ENCODE assay signal across 9 cellular contexts in genomic region chr2:10434885-10435419, GRCh38. TPM values are rescaled to one million over a fixed set of nuclear protein-coding genes. Genes with fewer than 3 reads are reported as not detected.
DNase-seq lines count a peak whose midpoint lies in the region; ATAC-seq, FAIRE-seq and TF ChIP-seq lines count a peak whose summit lies in the region.
"Had no signal": no experiment of that assay in that cellular context is flagged by ENCODE, and none has a peak within 500 bp of the region (broad histone marks: within the 10 kb centered on the region; RNA-seq: fewer than 3 reads in every experiment).

No MANE protein-coding gene starts in this region.

- H3K4me1 Mint-ChIP-seq in T-cell: peaks cover 11 to 18% (median 14%) of the 10 kb centered on the region in 3 donors
- H3K4me1 Mint-ChIP-seq in activated naive CD8-positive, alpha-beta T cell treated with anti-CD3 and anti-CD28 coated beads, Interleukin-2, amount 50 U/mL, for 24 hours: peaks cover 13% of the 10 kb centered on the region

- H2AFZ ChIP-seq in HCT116 (ENCODE audit: low read depth, low read length, poor library complexity, severe bottlenecking): no peak overlapping the region

- RAD21 ChIA-PET in HCT116 (lab: Charles Lee; ENCODE audit: low non-redundant PET in 1 of 2, low total read pairs in 2 of 2, uncharacterized antibody in 2 of 2, unreplicated experiment in 2 of 2): interaction anchor here (0.6 to 1.9 kb wide), 19 partner anchors 26 to 386 kb away, joined by 3 to 18 read pairs (median 5); no protein-coding TSS in a partner anchor

- H3K27ac ChIP-seq in HCT116 (ENCODE audit: low read depth, low read length) (no peak overlapping the region), small intestine (ENCODE audit: low read depth in 1 of 2, low read length in 1 of 2) (no peak overlapping the region)
- H3K27ac ChIP-seq: epithelial cell of prostate had no signal

- peak; percentile 92 to 96 (median 95) for TF ChIP-seq CTCF in HCT116 (IDR thresholded peaks at IDR 0.05 in 2 of 3, conservative IDR thresholded peaks at IDR 0.05 in 1 of 3; ENCODE audit: borderline replicate concordance in 1 of 3, insufficient read depth in 1 of 3, low read depth in 2 of 3, low read length in 2 of 3)

- no TSS peak for BruUV-seq in HCT116 (replicated peaks; lab: Mats Ljungman, UMichigan)

- DNase-seq in EH (ENCODE audit: low read depth) (peak; percentile 75), HCT116 (ENCODE audit: low read depth, low spot score) (peak; percentile 43), NCI-H1105 (lab: John Stamatoyannopoulos, UW) (peak; percentile 60), T-cell (peak in 33 of 34 experiments; percentile 23 to 77 (median 58)), left ventricle myocardium superior (peak; percentile 85), small intestine (peak; percentile 76), cortex of kidney (lab: John Stamatoyannopoulos, UW) (no peak)
- DNase-seq in activated naive CD8-positive, alpha-beta T cell treated with anti-CD3 and anti-CD28 coated beads, Interleukin-2, amount 50 U/mL, for 24 hours: peak; percentile 83

- H4K20me1 ChIP-seq in HCT116 (ENCODE audit: insufficient read depth): no peaks in the 10 kb centered on the region

- H3K27me3 ChIP-seq in HCT116 (ENCODE audit: insufficient read depth, low read length): no peaks in the 10 kb centered on the region
- H3K27me3 ChIP-seq in small intestine (ENCODE audit: control insufficient read depth in 2 of 2, insufficient read depth in 2 of 2, low read length in 2 of 2): no peaks in the 10 kb centered on the region

- H3K4me1 ChIP-seq in HCT116 (ENCODE audit: control insufficient read depth in 1 of 2, insufficient read depth in 2 of 2, low read length in 2 of 2) (peaks cover 4 to 34% of the 10 kb centered on the region in 2 experiments; a peak in 3 of 4 replicates), small intestine (ENCODE audit: control insufficient read depth in 2 of 2, insufficient read depth in 1 of 2, low read depth in 1 of 2, low read length in 1 of 2) (no peaks in the 10 kb centered on the region)

- no peaks in the 10 kb centered on the region for H3K9me3 Mint-ChIP-seq in T-cell
- no peaks in the 10 kb centered on the region for H3K9me3 Mint-ChIP-seq in activated naive CD8-positive, alpha-beta T cell treated with anti-CD3 and anti-CD28 coated beads, Interleukin-2, amount 50 U/mL, for 24 hours

- intact Hi-C loops in HCT116 (cut with micrococcal nuclease) (loop anchor here (1.0 to 10.0 kb wide), 6 partner anchors 165 to 660 kb away; no protein-coding TSS in a partner anchor), left ventricle myocardium superior (cut with micrococcal nuclease) (loop anchor here (2.0 kb wide), 1 partner anchor 310 kb away; no protein-coding TSS in a partner anchor)

- H3K4me2 ChIP-seq in HCT116 (ENCODE audit: low read length): peak overlapping the region; percentile 28; the same call in 1 of the 2 replicates

- H3K4me3 ChIP-seq in HCT116 (replicated peaks in 1 of 2; ENCODE audit: low read depth in 1 of 2, low read length in 2 of 2): no peak overlapping the region
- no peak overlapping the region for H3K4me3 ChIP-seq in small intestine (ENCODE audit: low read depth in 1 of 2, low read length in 2 of 2)

- H3K9me2 ChIP-seq in HCT116 (ENCODE audit: insufficient read depth): no peaks in the 10 kb centered on the region

- H3K27me3 Mint-ChIP-seq in T-cell: peaks cover 3 to 4% of the 10 kb centered on the region in 2 donors
- peaks cover 19% of the 10 kb centered on the region for H3K27me3 Mint-ChIP-seq in activated naive CD8-positive, alpha-beta T cell treated with anti-CD3 and anti-CD28 coated beads, Interleukin-2, amount 50 U/mL, for 24 hours

- no peak for TF ChIP-seq POLR2A in HCT116 (IDR thresholded peaks at IDR 0.05; ENCODE audit: borderline replicate concordance, extremely low read depth, insufficient read depth, insufficient read length)

- H3K9me3 ChIP-seq in HCT116 (ENCODE audit: control insufficient read depth in 1 of 2, insufficient read depth in 1 of 2, low read depth in 1 of 2, low read length in 2 of 2) (no peaks in the 10 kb centered on the region), small intestine (ENCODE audit: control insufficient read depth, low read depth) (no peaks in the 10 kb centered on the region)

- POLR2A ChIA-PET in HCT116 (lab: Charles Lee): interaction anchor here (0.8 to 1.9 kb wide), 8 partner anchors 11 to 310 kb away, joined by 3 to 9 read pairs (median 4); partner anchors contain the start of genes HPCAL1 and ODC1
- POLR2A ChIA-PET in T-cell (lab: Charles Lee): interaction anchor here in 1 of 2 donors (0.6 kb wide), 1 partner anchor 13 kb away, joined by 5 read pairs; the partner anchor contains the start of gene ODC1

- H3K79me2 ChIP-seq in HCT116 (ENCODE audit: insufficient read depth, low read length): no peaks in the 10 kb centered on the region

- ATAC-seq in HCT116 (peak; percentile 72), T-cell (replicated peaks in 1 of 4) (peak; percentile 64 to 72 (median 66)), left ventricle myocardium superior (peak; percentile 86)
- ATAC-seq in activated naive CD8-positive, alpha-beta T cell treated with anti-CD3 and anti-CD28 coated beads, Interleukin-2, amount 50 U/mL, for 24 hours: peak; percentile 58

- peaks cover 12% of the 10 kb centered on the region for H3K36me3 Mint-ChIP-seq in T-cell
- H3K36me3 Mint-ChIP-seq in activated naive CD8-positive, alpha-beta T cell treated with anti-CD3 and anti-CD28 coated beads, Interleukin-2, amount 50 U/mL, for 24 hours (ENCODE audit: low read depth): peaks cover 14% of the 10 kb centered on the region

- CTCF ChIA-PET in HCT116 (lab: Charles Lee): interaction anchor here (0.7 to 4.4 kb wide), 32 partner anchors 8 to 665 kb away, joined by 3 to 69 read pairs (median 6); partner anchors contain the start of genes CYS1, ODC1 and RRM2
- CTCF ChIA-PET in T-cell (lab: Charles Lee): interaction anchor here (0.6 to 2.6 kb wide), 38 partner anchors 8 to 805 kb away, joined by 3 to 84 read pairs (median 4); partner anchors contain the start of gene ODC1 (in 1 of the 2)

- H3K36me3 ChIP-seq in HCT116 (ENCODE audit: control insufficient read depth in 1 of 2, insufficient read depth in 2 of 2, low read length in 2 of 2) (peaks cover 3 to 4% of the 10 kb centered on the region in 2 experiments; a peak in 2 of 4 replicates), small intestine (ENCODE audit: control insufficient read depth in 2 of 2, insufficient read depth in 2 of 2, low read length in 2 of 2) (peaks cover 0 to 3% of the 10 kb centered on the region in 2 donors)

- no peak overlapping the region for H3K9ac ChIP-seq in HCT116 (ENCODE audit: low read length)

- H3K27ac Mint-ChIP-seq in T-cell: no peak overlapping the region
- H3K27ac Mint-ChIP-seq in activated naive CD8-positive, alpha-beta T cell treated with anti-CD3 and anti-CD28 coated beads, Interleukin-2, amount 50 U/mL, for 24 hours: peak overlapping the region; percentile 39

- no peak overlapping the region for H3K4me3 Mint-ChIP-seq in T-cell
- H3K4me3 Mint-ChIP-seq in activated naive CD8-positive, alpha-beta T cell treated with anti-CD3 and anti-CD28 coated beads, Interleukin-2, amount 50 U/mL, for 24 hours: no peak overlapping the region

- 5 to 14% (median 10%) methylated on average over 18 to 19 of the region's 19 CpGs for WGBS in small intestine, 3 donors

- TF ChIP-seq RAD21 in HCT116 (IDR thresholded peaks at IDR 0.05; ENCODE audit: low read depth): peak; percentile 100

- FAIRE-seq in small intestine (lab: Jason Lieb, UNC): no peak

TF ChIP-seq in HCT116, 20 proteins besides CTCF, POLR2A, EP300 and RAD21:
- no peak for TF ChIP-seq SRF (IDR thresholded peaks at IDR 0.05; ENCODE audit: low read depth)
- no peak for TF ChIP-seq EZH2phosphoT487 (IDR thresholded peaks at IDR 0.05; ENCODE audit: borderline replicate concordance)
- no peak for TF ChIP-seq REST (IDR thresholded peaks at IDR 0.05; ENCODE audit: low read depth)

RNA-seq across cellular contexts. Expression of gene ODC1, which starts 13.2 kb away (rescaled TPM):
- total RNA-seq in HCT116 (2021; ENCODE audit: unreplicated experiment): 231 TPM
- 178 and 235 TPM in 2 replicates for polyA plus RNA-seq in HCT116 (2012)
- 100 to 1,000 TPM in 1 of 5 donors, 10 to 100 TPM in 4; 40.6 to 102 (median 53.3) TPM for total RNA-seq in T-cell
- total RNA-seq in left ventricle myocardium superior: 26.4 TPM
- 100 to 1,000 TPM in 1 of 3 donors, 10 to 100 TPM in 2; 12.5 to 109 (median 21.9) TPM for polyA plus RNA-seq in small intestine
